In genomic region chr9:37473982-37474381, GRCh38 we compare ENCODE assay signal across 5 cellular contexts. TPM values are rescaled to one million over a fixed set of nuclear protein-coding genes. Genes with fewer than 3 reads are reported as not detected.
DNase-seq lines count a peak whose midpoint lies in the region; ATAC-seq, FAIRE-seq and TF ChIP-seq lines count a peak whose summit lies in the region.
"Not testable (repeated sequence)": the region's sequence is repeated elsewhere in the genome, so short reads cannot be mapped to it uniquely, and the experiment has no call there.

No MANE protein-coding gene starts in this region.

- H3K18ac ChIP-seq in H1 (ENCODE audit: extremely low read depth, low read length); mesendoderm (ENCODE audit: low read length): not testable (repeated sequence)

- H3K27ac ChIP-seq in HCT116 (ENCODE audit: low read depth, low read length): peak overlapping the region; percentile 97
- H3K27ac ChIP-seq in Panc1 (ENCODE audit: low read length): peak overlapping the region; percentile 98
- peak overlapping the region; percentile 96 for H3K27ac ChIP-seq in RWPE2 (ENCODE audit: poor library complexity, severe bottlenecking)
- H3K27ac ChIP-seq in H1 (ENCODE audit: low read depth, low read length); mesendoderm (ENCODE audit: low read depth, low read length): not testable (repeated sequence)

- 0 out of 2 replicates have a peak overlapping the region, but pooled peaks have one; percentile 95 for H2BK12ac ChIP-seq in H1 (ENCODE audit: low read depth, low read length)

- not testable (repeated sequence) for H3K27me3 ChIP-seq in HCT116 (ENCODE audit: insufficient read depth, low read length); Panc1 (ENCODE audit: control insufficient read depth, insufficient read depth, low read length); RWPE2 (ENCODE audit: insufficient read depth, poor library complexity, severe bottlenecking); H1 (replicated peaks in 1 of 4; ENCODE audit: control insufficient read depth in 3 of 4, extremely low read depth in 1 of 4, insufficient read depth in 3 of 4, low read length in 3 of 4); mesendoderm (ENCODE audit: insufficient read depth, low read length, poor library complexity)

- not testable (repeated sequence) for H2BK20ac ChIP-seq in H1 (ENCODE audit: low read length)

- H3K4me2 ChIP-seq in HCT116 (ENCODE audit: low read length); H1 (ENCODE audit: insufficient read depth in 1 of 2, low read depth in 2 of 2, low read length in 2 of 2); mesendoderm (ENCODE audit: low read length): not testable (repeated sequence)

- H3K23me2 ChIP-seq in H1 (ENCODE audit: low read depth, low read length): not testable (repeated sequence)

- H4K8ac ChIP-seq in H1 (ENCODE audit: extremely low read depth, insufficient read depth, low read length); mesendoderm (ENCODE audit: low read depth, low read length): not testable (repeated sequence)

- not testable (repeated sequence) for ATAC-seq in HCT116; Panc1; RWPE2 (ENCODE audit: low read depth)

- not testable (repeated sequence) for H4K91ac ChIP-seq in H1 (replicated peaks; ENCODE audit: insufficient read length, low read length)

- not testable (repeated sequence) for H4K5ac ChIP-seq in H1 (ENCODE audit: insufficient read length, low read depth, low read length); mesendoderm (ENCODE audit: low read length)

- not testable (repeated sequence) for H2BK5ac ChIP-seq in H1 (ENCODE audit: low read depth, low read length); mesendoderm (ENCODE audit: low read length)

- not testable (repeated sequence) for H4K20me1 ChIP-seq in HCT116 (ENCODE audit: insufficient read depth); H1 (replicated peaks in 1 of 2; ENCODE audit: control insufficient read depth in 1 of 2, insufficient read depth in 2 of 2, low read length in 2 of 2)

- H3K36me3 ChIP-seq in HCT116 (ENCODE audit: control insufficient read depth in 1 of 2, insufficient read depth in 2 of 2, low read length in 2 of 2); Panc1 (ENCODE audit: control insufficient read depth, insufficient read depth, low read length); RWPE2 (ENCODE audit: low read depth); H1 (ENCODE audit: control insufficient read depth in 2 of 4, insufficient read depth in 4 of 4, low read length in 3 of 4); mesendoderm (ENCODE audit: control insufficient read depth, insufficient read depth, low read length): not testable (repeated sequence)

- not testable (repeated sequence) for H3K4me3 ChIP-seq in HCT116 (replicated peaks in 1 of 2; ENCODE audit: low read depth in 1 of 2, low read length in 2 of 2); Panc1 (ENCODE audit: low read depth in 2 of 2, low read length in 2 of 2); RWPE2 (ENCODE audit: severe bottlenecking); H1 (ENCODE audit: extremely low read depth in 1 of 4, insufficient read depth in 2 of 4, low read depth in 3 of 4, low read length in 4 of 4); mesendoderm (ENCODE audit: low read length)

- H3K23ac ChIP-seq in H1 (ENCODE audit: insufficient read length); mesendoderm (ENCODE audit: low read length): not testable (repeated sequence)

- not testable (repeated sequence) for H3K79me2 ChIP-seq in HCT116 (ENCODE audit: insufficient read depth, low read length); H1 (ENCODE audit: control insufficient read depth in 1 of 2, insufficient read depth in 2 of 2, low read length in 2 of 2); mesendoderm (ENCODE audit: control insufficient read depth, insufficient read depth, low read length)

- intact Hi-C loops in HCT116 (cut with micrococcal nuclease): not testable (repeated sequence)
- intact Hi-C loops in Panc1 (cut with micrococcal nuclease; ENCODE audit: unreplicated experiment): loop anchor here (10.0 kb wide), 1 partner anchor 271 kb away; no protein-coding TSS in a partner anchor

- CTCF ChIA-PET in HCT116 (lab: Charles Lee); Panc1 (lab: Charles Lee); H1 (lab: Charles Lee; ENCODE audit: partially characterized antibody): not testable (repeated sequence)

- not testable (repeated sequence) for H2AFZ ChIP-seq in HCT116 (ENCODE audit: low read depth, low read length, poor library complexity, severe bottlenecking); H1 (ENCODE audit: low read length)

- not testable (repeated sequence) for H2BK120ac ChIP-seq in H1 (replicated peaks; ENCODE audit: low read depth, low read length); mesendoderm (ENCODE audit: low read depth, low read length)

- not testable (repeated sequence) for TF ChIP-seq EP300 in H1 (IDR thresholded peaks at IDR 0.05; ENCODE audit: borderline replicate concordance in 1 of 2, low read depth in 2 of 2, low read length in 2 of 2)

- H3K9ac ChIP-seq in HCT116 (ENCODE audit: low read length); H1 (replicated peaks in 1 of 4; ENCODE audit: extremely low read depth in 1 of 4, low read depth in 3 of 4, low read length in 3 of 4); mesendoderm (ENCODE audit: low read length): not testable (repeated sequence)

- not testable (repeated sequence) for BruUV-seq in HCT116 (replicated peaks; lab: Mats Ljungman, UMichigan); Panc1 (replicated peaks; lab: Mats Ljungman, UMichigan)

- POLR2A ChIA-PET in HCT116 (lab: Charles Lee): not testable (repeated sequence)
- POLR2A ChIA-PET in Panc1 (lab: Charles Lee) (interaction anchor here (0.7 kb wide), 1 partner anchor 394 kb away, joined by 4 read pairs; no protein-coding TSS in a partner anchor), H1 (lab: Charles Lee; ENCODE audit: partially characterized antibody) (interaction anchor here (2.2 kb wide), 1 partner anchor 8 kb away, joined by 12 read pairs; the partner anchor contains the start of gene ZBTB5)

- not testable (repeated sequence) for H3K4ac ChIP-seq in H1 (replicated peaks; ENCODE audit: insufficient read length, low read depth, low read length); mesendoderm (ENCODE audit: low read depth, low read length)

- not testable (repeated sequence) for DNase-seq in HCT116 (ENCODE audit: low read depth, low spot score); Panc1 (ENCODE audit: low read depth, low spot score); RWPE2 (ENCODE audit: low spot score); H1 (ENCODE audit: low read depth in 1 of 2, low spot score in 2 of 2); mesendoderm

- in situ Hi-C loops in Panc1 (cut with HindIII; ENCODE audit: low pct_unique_long_range_greater_than_20kb, low sequenced_read_pairs): not testable (repeated sequence)

- not testable (repeated sequence) for TF ChIP-seq RAD21 in HCT116 (IDR thresholded peaks at IDR 0.05; ENCODE audit: low read depth); H1 (IDR thresholded peaks at IDR 0.05 in 1 of 2, conservative IDR thresholded peaks at IDR 0.05 in 1 of 2; ENCODE audit: low read depth in 2 of 2, low read length in 2 of 2)

- RAD21 ChIA-PET in HCT116 (lab: Charles Lee; ENCODE audit: low non-redundant PET in 1 of 2, low total read pairs in 2 of 2, uncharacterized antibody in 2 of 2, unreplicated experiment in 2 of 2): not testable (repeated sequence)

- not testable (repeated sequence) for FAIRE-seq in H1 (lab: Jason Lieb, UNC)

- not testable (repeated sequence) for TF ChIP-seq POLR2A in HCT116 (IDR thresholded peaks at IDR 0.05; ENCODE audit: borderline replicate concordance, extremely low read depth, insufficient read depth, insufficient read length); H1 (IDR thresholded peaks at IDR 0.05; ENCODE audit: control extremely low read depth in 1 of 2, low read depth in 2 of 2, low read length in 2 of 2)

- 63% methylated on average over 6 of the region's 6 CpGs; no CpG with 5 or more reads in 1 of the 2 experiments for WGBS in H1 (ENCODE audit: extremely low coverage in 1 of 2, insufficient coverage in 1 of 2, insufficient read length in 1 of 2, insufficient replicate concordance in 2 of 2, low coverage in 1 of 2, low lambda C conversion rate in 2 of 2, missing lambda C conversion rate in 1 of 2), 2 experiments
- no CpG with 5 or more reads among the region's 6 CpGs for WGBS in mesendoderm (ENCODE audit: extremely low coverage, insufficient coverage, low lambda C conversion rate)

- not testable (repeated sequence) for H2AK5ac ChIP-seq in H1 (ENCODE audit: low read depth, low read length); mesendoderm (ENCODE audit: low read length)

- peaks cover 48 to 74% of the 10 kb centered on the region in 2 experiments for H3K4me1 ChIP-seq in HCT116 (ENCODE audit: control insufficient read depth in 1 of 2, insufficient read depth in 2 of 2, low read length in 2 of 2)
- peaks cover 28% of the 10 kb centered on the region for H3K4me1 ChIP-seq in Panc1 (ENCODE audit: control insufficient read depth, insufficient read depth, low read length)
- H3K4me1 ChIP-seq in RWPE2 (ENCODE audit: insufficient read depth, poor library complexity, severe bottlenecking): peaks cover 16% of the 10 kb centered on the region
- H3K4me1 ChIP-seq in H1 (replicated peaks in 1 of 4; ENCODE audit: control insufficient read depth in 3 of 4, insufficient read depth in 4 of 4, low read length in 3 of 4); mesendoderm (ENCODE audit: control insufficient read depth, low read depth, low read length): not testable (repeated sequence)

- H2BK15ac ChIP-seq in H1 (ENCODE audit: low read length): not testable (repeated sequence)
- H2BK15ac ChIP-seq in mesendoderm (replicated peaks; ENCODE audit: low read depth): peak overlapping the region; percentile 27

- TF ChIP-seq CTCF in HCT116 (IDR thresholded peaks at IDR 0.05 in 2 of 3, conservative IDR thresholded peaks at IDR 0.05 in 1 of 3; ENCODE audit: borderline replicate concordance in 1 of 3, insufficient read depth in 1 of 3, low read depth in 2 of 3, low read length in 2 of 3); Panc1 (IDR thresholded peaks at IDR 0.05); RWPE2 (IDR thresholded peaks at IDR 0.05; ENCODE audit: poor library complexity, severe bottlenecking); H1 (IDR thresholded peaks at IDR 0.05; ENCODE audit: control extremely low read depth in 1 of 3, insufficient read depth in 1 of 3, low read depth in 1 of 3, low read length in 3 of 3): not testable (repeated sequence)

- not testable (repeated sequence) for H3K14ac ChIP-seq in H1 (ENCODE audit: insufficient read length)

- not testable (repeated sequence) for H3K56ac ChIP-seq in H1 (replicated peaks; ENCODE audit: insufficient read length, low read depth, low read length); mesendoderm (ENCODE audit: low read length)

- not testable (repeated sequence) for H3K9me3 ChIP-seq in HCT116 (ENCODE audit: control insufficient read depth in 1 of 2, insufficient read depth in 1 of 2, low read depth in 1 of 2, low read length in 2 of 2); RWPE2 (ENCODE audit: severe bottlenecking)
- H3K9me3 ChIP-seq in Panc1 (ENCODE audit: control insufficient read depth, insufficient read depth, low read depth, low read length) (peaks cover 16% of the 10 kb centered on the region), H1 (ENCODE audit: insufficient read depth in 2 of 2, low read depth in 1 of 2, low read length in 1 of 2) (peaks cover 13 to 15% of the 10 kb centered on the region in 2 experiments; a peak in 3 of 4 replicates)

- H3K9me2 ChIP-seq in HCT116 (ENCODE audit: insufficient read depth): not testable (repeated sequence)

- not testable (repeated sequence) for H3K79me1 ChIP-seq in H1 (ENCODE audit: low read depth, low read length); mesendoderm (ENCODE audit: low read length)

RNA-seq across cellular contexts. Expression of gene ZBTB5, which starts 8.7 kb away (rescaled TPM):
- total RNA-seq in HCT116 (2021; ENCODE audit: unreplicated experiment) (22.3 TPM), Panc1 (2021; ENCODE audit: unreplicated experiment) (30.6 TPM)
- polyA plus RNA-seq in HCT116 (2012): 13.1 and 15.3 TPM in 2 replicates
- 17.1 TPM for polyA plus RNA-seq in Panc1 (2012; ENCODE audit: insufficient read length)
- 13.6 and 14.5 TPM in 2 replicates for total RNA-seq in H1 (2021; fragmentation: NEBNext Ultra II Directional; extraction: Animal tissue kit (Norgen Biotek cat#: 25700))
- polyA plus RNA-seq in H1 (2011; rRNA removed): 13.3 and 14.0 TPM in 2 replicates
- 14.8 TPM for polyA plus RNA-seq in H1 (2011; cell fraction: cytosol; rRNA removed)
- 16.2 TPM for polyA plus RNA-seq in H1 (2011; cell fraction: nucleus; rRNA removed)
- polyA plus RNA-seq in H1 (2012, experiment 1 of 2): 9.6 to 11.4 TPM (median 10.6 TPM) in 4 replicates
- 3.8 TPM for polyA plus RNA-seq in H1 (2012, experiment 2 of 2)
- polyA plus RNA-seq in H1 (2013, experiment 1 of 2): 9.4 TPM
- 8.5 TPM for polyA plus RNA-seq in H1 (2013, experiment 2 of 2)
- 40.3 and 41.2 TPM in 2 replicates for polyA minus RNA-seq in H1 (2011; rRNA and poly(A)+ RNA removed)
- polyA minus RNA-seq in H1 (2011; cell fraction: cytosol; rRNA and poly(A)+ RNA removed): 16.1 TPM
- polyA minus RNA-seq in H1 (2011; cell fraction: nucleus; rRNA and poly(A)+ RNA removed): 32.7 TPM
- polyA plus RNA-seq in mesendoderm (2013, experiment 1 of 2): 3.9 TPM
- polyA plus RNA-seq in mesendoderm (2013, experiment 2 of 2): 3.9 TPM

RNA-seq across cellular contexts. Expression of gene POLR1E, which starts 11.8 kb away (rescaled TPM):
- 60.9 TPM for total RNA-seq in HCT116 (2021; ENCODE audit: unreplicated experiment)
- 35.7 and 48.7 TPM in 2 replicates for polyA plus RNA-seq in HCT116 (2012)
- total RNA-seq in Panc1 (2021; ENCODE audit: unreplicated experiment): 93.8 TPM
- polyA plus RNA-seq in Panc1 (2012; ENCODE audit: insufficient read length): 56.8 TPM
- total RNA-seq in H1 (2021; fragmentation: NEBNext Ultra II Directional; extraction: Animal tissue kit (Norgen Biotek cat#: 25700)): 36.9 and 40.0 TPM in 2 replicates
- polyA plus RNA-seq in H1 (2011; rRNA removed): 13.8 and 16.0 TPM in 2 replicates
- polyA plus RNA-seq in H1 (2011; cell fraction: cytosol; rRNA removed): 25.3 TPM
- polyA plus RNA-seq in H1 (2011; cell fraction: nucleus; rRNA removed): 13.3 TPM
- polyA plus RNA-seq in H1 (2012, experiment 1 of 2): 24.6 to 30.7 TPM (median 27.1 TPM) in 4 replicates
- 9.2 TPM for polyA plus RNA-seq in H1 (2012, experiment 2 of 2)
- polyA plus RNA-seq in H1 (2013, experiment 1 of 2): 18.0 TPM
- polyA plus RNA-seq in H1 (2013, experiment 2 of 2): 18.9 TPM
- polyA minus RNA-seq in H1 (2011; rRNA and poly(A)+ RNA removed): 39.6 and 47.5 TPM in 2 replicates
- 19.7 TPM for polyA minus RNA-seq in H1 (2011; cell fraction: cytosol; rRNA and poly(A)+ RNA removed)
- 20.7 TPM for polyA minus RNA-seq in H1 (2011; cell fraction: nucleus; rRNA and poly(A)+ RNA removed)
- polyA plus RNA-seq in mesendoderm (2013, experiment 1 of 2): 21.0 TPM
- 22.4 TPM for polyA plus RNA-seq in mesendoderm (2013, experiment 2 of 2)

RNA-seq across cellular contexts. Expression of gene GRHPR, which starts 51.5 kb away (rescaled TPM):
- 106 TPM for total RNA-seq in HCT116 (2021; ENCODE audit: unreplicated experiment)
- 136 and 147 TPM in 2 replicates for polyA plus RNA-seq in HCT116 (2012)
- 238 TPM for total RNA-seq in Panc1 (2021; ENCODE audit: unreplicated experiment)
- 439 TPM for polyA plus RNA-seq in Panc1 (2012; ENCODE audit: insufficient read length)
- 97.0 and 98.1 TPM in 2 replicates for total RNA-seq in H1 (2021; fragmentation: NEBNext Ultra II Directional; extraction: Animal tissue kit (Norgen Biotek cat#: 25700))
- 201 and 246 TPM in 2 replicates for polyA plus RNA-seq in H1 (2011; rRNA removed)
- 235 TPM for polyA plus RNA-seq in H1 (2011; cell fraction: cytosol; rRNA removed)
- polyA plus RNA-seq in H1 (2011; cell fraction: nucleus; rRNA removed): 195 TPM
- polyA plus RNA-seq in H1 (2012, experiment 1 of 2): 100 to 150 TPM (median 142 TPM) in 4 replicates
- 127 TPM for polyA plus RNA-seq in H1 (2012, experiment 2 of 2)
- polyA plus RNA-seq in H1 (2013, experiment 1 of 2): 94.7 TPM
- polyA plus RNA-seq in H1 (2013, experiment 2 of 2): 91.3 TPM
- 108 and 124 TPM in 2 replicates for polyA minus RNA-seq in H1 (2011; rRNA and poly(A)+ RNA removed)
- 58.4 TPM for polyA minus RNA-seq in H1 (2011; cell fraction: cytosol; rRNA and poly(A)+ RNA removed)
- polyA minus RNA-seq in H1 (2011; cell fraction: nucleus; rRNA and poly(A)+ RNA removed): 64.4 TPM
- polyA plus RNA-seq in mesendoderm (2013, experiment 1 of 2): 65.0 TPM
- polyA plus RNA-seq in mesendoderm (2013, experiment 2 of 2): 67.1 TPM
